21 cellular contexts compared by ENCODE assay signal in genomic region chr15:61216519-61216918, GRCh38. TPM values are rescaled to one million over a fixed set of nuclear protein-coding genes. Genes with fewer than 3 reads are reported as not detected.
A peak's percentile ranks its signal among the peaks of the same experiment; 100 is the strongest.
DNase-seq lines count a peak whose midpoint lies in the region; TF ChIP-seq lines count a peak whose summit lies in the region.
"Had no signal": no experiment of that assay in that cellular context is flagged by ENCODE, and none has a peak within 500 bp of the region (broad histone marks: within the 10 kb centered on the region; RNA-seq: fewer than 3 reads in every experiment).

No MANE protein-coding gene starts in this region.

- H3K9me3 ChIP-seq in BE2C (no peaks in the 10 kb centered on the region), HEK293 (ENCODE audit: control insufficient read depth, insufficient read depth, low read depth, low read length) (no peaks in the 10 kb centered on the region), WERI-Rb-1 (ENCODE audit: severe bottlenecking) (no peaks in the 10 kb centered on the region)
- H3K9me3 ChIP-seq: Peyer's patch, SK-N-SH had no signal

- H3K27ac ChIP-seq in HEK293 (ENCODE audit: extremely low read depth, low read depth, low read length) = no peak overlapping the region
- H3K27ac ChIP-seq in WERI-Rb-1 = no peak overlapping the region
- H3K27ac ChIP-seq: epithelial cell of prostate, Peyer's patch had no signal

- peak; percentile 41 for TF ChIP-seq CTCF in BE2C (IDR thresholded peaks at IDR 0.05; ENCODE audit: low read depth, low read length)
- TF ChIP-seq CTCF in HEK293 (tag by site-specific recombination; IDR thresholded peaks at IDR 0.05) = no peak
- peak; percentile 73 for TF ChIP-seq CTCF in WERI-Rb-1 (IDR thresholded peaks at IDR 0.05; ENCODE audit: low read depth, low read length)

- H3K36me3 ChIP-seq in BE2C (no peaks in the 10 kb centered on the region; the same call in 1 of the 2 replicates), HEK293 (ENCODE audit: control insufficient read depth in 2 of 2, insufficient read depth in 1 of 2, low read length in 2 of 2) (no peaks in the 10 kb centered on the region), WERI-Rb-1 (peaks cover 11% of the 10 kb centered on the region)
- H3K36me3 ChIP-seq: Peyer's patch had no signal

- POLR2A ChIA-PET in HEK293 (lab: Yijun Ruan, JAX) = no interaction called here

- H3K4me3 ChIP-seq in BE2C (ENCODE audit: low read depth, low read length) (no peak overlapping the region), HEK293 (ENCODE audit: low read depth, low read length) (no peak overlapping the region), WERI-Rb-1 (ENCODE audit: low read depth, low read length) (no peak overlapping the region)
- H3K4me3 ChIP-seq: lung, Peyer's patch had no signal

- H3K27me3 ChIP-seq in BE2C = no peaks in the 10 kb centered on the region
- no peaks in the 10 kb centered on the region for H3K27me3 ChIP-seq in WERI-Rb-1 (ENCODE audit: insufficient read depth, low read depth, severe bottlenecking)
- H3K27me3 ChIP-seq: Peyer's patch had no signal

- CTCF ChIA-PET in HEK293 (lab: Yijun Ruan, JAX) = interaction anchor here (0.5 to 1.3 kb wide), 6 partner anchors 9 to 1511 kb away, joined by 3 to 6 read pairs (median 3); no protein-coding TSS in a partner anchor

- H3K4me1 ChIP-seq in BE2C (peaks cover 3% of the 10 kb centered on the region; the same call in 1 of the 2 replicates), HEK293 (ENCODE audit: control insufficient read depth, insufficient read depth, low read length) (no peaks in the 10 kb centered on the region)
- H3K4me1 ChIP-seq: Peyer's patch had no signal

- DNase-seq in BE2C (no peak), WERI-Rb-1 (peak; percentile 57), iPS-NIHi11 (ENCODE audit: low spot score) (peak; percentile 58), kidney glomerular epithelial cell (lab: John Stamatoyannopoulos, UW) (no peak), activated T-cell treated with anti-CD3 and anti-CD28 coated beads for 4 hours (no peak), DMS153 (lab: John Stamatoyannopoulos, UW) (no peak)
- DNase-seq in activated CD8-positive, alpha-beta memory T cell treated with anti-CD3 and anti-CD28 coated beads, Interleukin-2, amount 50 U/mL, for 48 hours = no peak
- DNase-seq: ACHN; activated CD4-positive, CD25-positive, alpha-beta regulatory T cell treated with anti-CD3 and anti-CD28 coated beads, Interleukin-2, amount 50 U/mL, for 72 hours; activated naive CD8-positive, alpha-beta T cell treated with anti-CD3 and anti-CD28 coated beads, Interleukin-2, amount 10 ng/mL, durations not matched to agents 7 days and 5 days; DMS 273 treated with DMSO at 0.1 percent for 48 hours; KG1; NCI-H1048; NCI-H2171 treated with DMSO at 0.1 percent for 48 hours; NCI-H748 treated with DMSO at 0.1 percent for 48 hours; Peyer's patch; SK-N-SH; T-helper 9 cell had no signal

TF ChIP-seq in HEK293, 187 proteins besides CTCF, POLR2A, EP300 and RAD21:
- TF ChIP-seq SCRT2 (tag by site-specific recombination; IDR thresholded peaks at IDR 0.05) (peak; percentile 63), ZNF302 (tag by site-specific recombination; IDR thresholded peaks at IDR 0.05; ENCODE audit: low read depth) (no peak)
TF ChIP-seq in HEK293: peak in this region for 1.

RNA-seq across cellular contexts. Expression of gene RORA, which starts 12.6 kb away (rescaled TPM):
- 3.0 TPM for polyA plus RNA-seq in BE2C (2012; ENCODE audit: insufficient read depth, insufficient read length, low read depth)

Comparison
In these comparisons a context has a peak if more than half of its experiments do, and no peak if none do; other contexts are left out.
1. DNase-seq: peak in WERI-Rb-1 (single experiment) and iPS-NIHi11 (single experiment); none in BE2C (single experiment), kidney glomerular epithelial cell (single experiment), activated CD8-positive, alpha-beta memory T cell treated with anti-CD3 and anti-CD28 coated beads, Interleukin-2, amount 50 U/mL, for 48 hours (single experiment), activated T-cell treated with anti-CD3 and anti-CD28 coated beads for 4 hours (single experiment) and DMS153 (single experiment).